In genomic region chr1:76939107-76939816, GRCh38 we compare ENCODE assay signal across 1 cellular context.
A peak's percentile ranks its signal among the peaks of the same experiment; 100 is the strongest.
TF ChIP-seq lines count a peak whose summit lies in the region.

No MANE protein-coding gene starts in this region.

TF ChIP-seq in GM12878, 131 proteins besides CTCF, POLR2A, EP300 and RAD21 (continued from another document):
- no peak for TF ChIP-seq CEBPZ (IDR thresholded peaks at IDR 0.05; ENCODE audit: low read depth, low read length)
- 0 out of 2 replicates have a peak, but pooled peaks have one; percentile 18 for TF ChIP-seq ZNF207 (IDR thresholded peaks at IDR 0.05; ENCODE audit: borderline replicate concordance)
- peak; percentile 66; the same call in 1 of the 2 replicates for TF ChIP-seq BCL11A (IDR thresholded peaks at IDR 0.05; ENCODE audit: low read depth, low read length)
- TF ChIP-seq FOS (IDR thresholded peaks at IDR 0.05; ENCODE audit: borderline replicate concordance, extremely low read depth, insufficient read length): no peak
- no peak for TF ChIP-seq HDAC6 (IDR thresholded peaks at IDR 0.05; ENCODE audit: unreplicated experiment)
- TF ChIP-seq FOXM1 (IDR thresholded peaks at IDR 0.05; ENCODE audit: low read depth, low read length): no peak
- TF ChIP-seq IKZF2 (IDR thresholded peaks at IDR 0.05): peak; percentile 89 to 92
- TF ChIP-seq JUNB (IDR thresholded peaks at IDR 0.05): no peak
- no peak for TF ChIP-seq CREB1 (IDR thresholded peaks at IDR 0.05; ENCODE audit: low read depth)
- TF ChIP-seq MLLT1 (IDR thresholded peaks at IDR 0.05): peak; percentile 77
- TF ChIP-seq CHD1 (IDR thresholded peaks at IDR 0.05; ENCODE audit: low read depth, low read length): no peak
- TF ChIP-seq ATF2 (IDR thresholded peaks at IDR 0.05; ENCODE audit: low read length): no peak
- no peak for TF ChIP-seq RB1 (IDR thresholded peaks at IDR 0.05; ENCODE audit: borderline replicate concordance)
- TF ChIP-seq LARP7 (IDR thresholded peaks at IDR 0.05): 0 out of 2 replicates have a peak, but pooled peaks have one; percentile 30
- peak; percentile 40; the same call in 1 of the 2 replicates for TF ChIP-seq CHD2 (IDR thresholded peaks at IDR 0.05; ENCODE audit: borderline replicate concordance, low read depth, low read length)
- no peak for TF ChIP-seq SUPT20H (IDR thresholded peaks at IDR 0.05; ENCODE audit: borderline replicate concordance, control insufficient read depth, low read depth, low read length)
- TF ChIP-seq IKZF1 (conservative IDR thresholded peaks at IDR 0.05): peak; percentile 96
- no peak for TF ChIP-seq SIN3A (IDR thresholded peaks at IDR 0.05; ENCODE audit: low read depth, low read length)
- TF ChIP-seq NR2F1 (conservative IDR thresholded peaks at IDR 0.05): peak; percentile 99
- no peak for TF ChIP-seq POLR2AphosphoS2 (IDR thresholded peaks at IDR 0.05; ENCODE audit: low read depth, low read length)
- TF ChIP-seq MEF2B (IDR thresholded peaks at IDR 0.05; ENCODE audit: partially characterized antibody, poor library complexity, severe bottlenecking): peak; percentile 79
- TF ChIP-seq MTA2 (IDR thresholded peaks at IDR 0.05; ENCODE audit: low read depth): peak; percentile 85
- TF ChIP-seq PRDM15 (CRISPR knock-in tag; IDR thresholded peaks at IDR 0.05): no peak
- TF ChIP-seq ZNF217 (IDR thresholded peaks at IDR 0.05): peak; percentile 54
- TF ChIP-seq BMI1 (IDR thresholded peaks at IDR 0.05; ENCODE audit: borderline replicate concordance): 0 out of 2 replicates have a peak, but pooled peaks have one; percentile 59
- TF ChIP-seq ZNF622 (IDR thresholded peaks at IDR 0.05): no peak
- peak; percentile 50; the same call in 1 of the 2 replicates for TF ChIP-seq SPI1 (IDR thresholded peaks at IDR 0.05; ENCODE audit: borderline replicate concordance, insufficient read depth, low read depth, low read length)
- TF ChIP-seq RELB (IDR thresholded peaks at IDR 0.05; ENCODE audit: low read depth): peak; percentile 82
- TF ChIP-seq NRF1 (conservative IDR thresholded peaks at IDR 0.05; ENCODE audit: low read depth, low read length): no peak
- TF ChIP-seq SMARCA5 (IDR thresholded peaks at IDR 0.05): peak; percentile 76; the same call in 1 of the 2 replicates
- TF ChIP-seq RUNX3 (IDR thresholded peaks at IDR 0.05; ENCODE audit: low read length): peak; percentile 85
- TF ChIP-seq PKNOX1 (IDR thresholded peaks at IDR 0.05): 0 out of 2 replicates have a peak, but pooled peaks have one; percentile 8
- TF ChIP-seq ATF7 (IDR thresholded peaks at IDR 0.05; ENCODE audit: low read depth): peak; percentile 61; the same call in 1 of the 2 replicates
- peak; percentile 77 for TF ChIP-seq ZNF24 (IDR thresholded peaks at IDR 0.05)
- TF ChIP-seq PAX5 (IDR thresholded peaks at IDR 0.05; ENCODE audit: borderline replicate concordance, low read depth, low read length): no peak
- TF ChIP-seq NR2C1 (IDR thresholded peaks at IDR 0.05): peak; percentile 31; the same call in 1 of the 2 replicates
